ENCODE assay signal across 1 cellular context in the genomic region with DNA sequence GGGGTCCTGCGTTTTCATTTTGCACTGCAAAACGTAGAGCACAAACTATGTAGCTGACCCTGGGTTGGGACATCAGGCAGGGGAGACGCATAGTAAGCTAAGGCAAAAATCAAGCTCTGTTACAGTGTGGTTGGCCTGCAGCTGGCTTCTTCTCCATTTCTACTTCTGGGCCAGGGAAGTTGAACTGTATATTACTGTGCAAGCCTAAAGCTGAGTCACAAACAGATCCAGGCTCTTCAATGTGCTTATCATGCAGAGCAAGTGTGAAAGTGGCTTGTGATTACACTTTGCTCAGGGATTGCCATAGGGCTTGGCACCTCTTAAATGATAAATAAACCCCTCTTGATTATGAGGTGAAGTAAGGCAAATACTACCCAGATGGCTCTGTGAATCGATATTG.
TF ChIP-seq lines count a peak whose summit lies in the region.

No MANE protein-coding gene starts in this region.

TF ChIP-seq in IMR-90, 13 proteins besides CTCF, POLR2A, EP300 and RAD21:
- TF ChIP-seq MXI1 (IDR thresholded peaks at IDR 0.05; ENCODE audit: borderline replicate concordance, low read depth, low read length) = no peak
- TF ChIP-seq NFE2L2 (IDR thresholded peaks at IDR 0.05; ENCODE audit: low read depth, low read length) = no peak
- TF ChIP-seq, protein P1, sequence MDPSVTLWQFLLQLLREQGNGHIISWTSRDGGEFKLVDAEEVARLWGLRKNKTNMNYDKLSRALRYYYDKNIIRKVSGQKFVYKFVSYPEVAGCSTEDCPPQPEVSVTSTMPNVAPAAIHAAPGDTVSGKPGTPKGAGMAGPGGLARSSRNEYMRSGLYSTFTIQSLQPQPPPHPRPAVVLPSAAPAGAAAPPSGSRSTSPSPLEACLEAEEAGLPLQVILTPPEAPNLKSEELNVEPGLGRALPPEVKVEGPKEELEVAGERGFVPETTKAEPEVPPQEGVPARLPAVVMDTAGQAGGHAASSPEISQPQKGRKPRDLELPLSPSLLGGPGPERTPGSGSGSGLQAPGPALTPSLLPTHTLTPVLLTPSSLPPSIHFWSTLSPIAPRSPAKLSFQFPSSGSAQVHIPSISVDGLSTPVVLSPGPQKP (IDR thresholded peaks at IDR 0.05; ENCODE audit: borderline replicate concordance, low read depth, low read length) = no peak
- TF ChIP-seq, protein P2, sequence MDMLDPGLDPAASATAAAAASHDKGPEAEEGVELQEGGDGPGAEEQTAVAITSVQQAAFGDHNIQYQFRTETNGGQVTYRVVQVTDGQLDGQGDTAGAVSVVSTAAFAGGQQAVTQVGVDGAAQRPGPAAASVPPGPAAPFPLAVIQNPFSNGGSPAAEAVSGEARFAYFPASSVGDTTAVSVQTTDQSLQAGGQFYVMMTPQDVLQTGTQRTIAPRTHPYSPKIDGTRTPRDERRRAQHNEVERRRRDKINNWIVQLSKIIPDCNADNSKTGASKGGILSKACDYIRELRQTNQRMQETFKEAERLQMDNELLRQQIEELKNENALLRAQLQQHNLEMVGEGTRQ (IDR thresholded peaks at IDR 0.05; ENCODE audit: low read depth, low read length) = no peak
- TF ChIP-seq BHLHE40 (IDR thresholded peaks at IDR 0.05; ENCODE audit: low read depth, low read length) = no peak
- TF ChIP-seq RFX5 (IDR thresholded peaks at IDR 0.05; ENCODE audit: low read depth, low read length) = no peak
- no peak for TF ChIP-seq MAZ (IDR thresholded peaks at IDR 0.05; ENCODE audit: borderline replicate concordance, low read depth, low read length)
- no peak for TF ChIP-seq SMC3 (IDR thresholded peaks at IDR 0.05; ENCODE audit: low read depth, low read length)
- TF ChIP-seq MAFK (IDR thresholded peaks at IDR 0.05; ENCODE audit: low read depth, low read length) = no peak
